Comparison of ENCODE assay signal across 8 cellular contexts in the genomic region with DNA sequence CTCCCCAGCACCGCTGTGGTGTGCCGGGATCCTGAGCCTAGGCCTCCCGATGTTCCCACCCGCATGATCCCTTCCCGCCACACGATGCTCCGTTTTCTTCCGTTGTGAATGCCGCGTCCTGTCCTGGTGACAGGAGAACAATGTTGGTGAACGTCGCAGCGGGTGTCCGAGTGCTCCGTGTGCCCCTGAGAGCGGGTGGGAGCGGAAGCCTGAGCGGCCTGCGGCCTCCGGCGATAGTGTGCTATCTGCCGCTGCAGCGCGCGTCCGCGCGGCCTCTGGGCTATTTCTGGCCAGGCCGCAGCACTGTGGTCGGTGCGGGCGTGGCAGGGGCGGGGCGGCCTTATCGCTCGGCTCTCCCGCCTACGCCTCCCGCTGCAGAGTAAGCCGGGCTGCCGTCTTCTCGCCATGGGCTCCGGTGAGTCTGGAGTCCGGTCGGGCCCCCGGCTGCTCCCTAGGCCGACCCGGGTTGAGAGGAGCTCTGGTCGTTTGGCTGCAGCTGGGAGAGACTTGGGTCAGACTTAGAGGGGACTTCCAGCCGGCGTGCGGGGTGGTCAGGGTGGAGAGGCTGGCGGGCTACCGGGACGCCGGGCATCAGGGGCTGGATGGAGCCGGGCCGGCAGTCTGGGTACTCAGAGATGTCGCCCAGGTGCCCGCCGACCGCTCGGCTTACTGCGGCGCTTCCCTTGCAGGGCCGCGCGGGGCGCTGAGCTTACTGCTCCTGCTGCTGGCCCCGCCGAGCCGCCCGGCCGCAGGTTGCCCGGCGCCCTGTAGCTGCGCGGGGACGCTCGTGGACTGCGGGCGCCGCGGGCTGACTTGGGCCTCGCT. TPM values are rescaled to one million over a fixed set of nuclear protein-coding genes. Genes with fewer than 3 reads are reported as not detected.
A peak's percentile ranks its signal among the peaks of the same experiment; 100 is the strongest.
DNase-seq lines count a peak whose midpoint lies in the region; ATAC-seq and TF ChIP-seq lines count a peak whose summit lies in the region.

A gene (plus strand): TSS at position 375 of the 825 bp plus-strand sequence. CDS start 31 bp downstream, at position 406.

- H3K36me3 ChIP-seq in iPS-15b (ENCODE audit: control insufficient read depth, insufficient read depth, low read length) = no peaks in the 10 kb centered on the region

- peak; percentile 72 to 77 for ATAC-seq in activated T-cell treated with anti-CD3 and anti-CD28 coated beads, Interleukin-2, amount 50 U/mL, for 4 hours
- ATAC-seq in GM19328 (IDR thresholded peaks at IDR 0.05; ENCODE audit: unreplicated experiment) = no peak

- H3K4me1 ChIP-seq in iPS-15b (ENCODE audit: control insufficient read depth, insufficient read depth, low read length) = peaks cover 4% of the 10 kb centered on the region

- peak within 1 kb of the TSS; percentile 11 for H3K4me3 Mint-ChIP-seq in activated T-cell treated with anti-CD3 and anti-CD28 coated beads, Interleukin-2, amount 50 U/mL, for 4 hours

- H3K27me3 ChIP-seq in iPS-15b (ENCODE audit: control insufficient read depth, insufficient read depth, low read length) = peaks cover 87% of the 10 kb centered on the region

- H3K4me1 Mint-ChIP-seq in activated T-cell treated with anti-CD3 and anti-CD28 coated beads, Interleukin-2, amount 50 U/mL, for 4 hours (ENCODE audit: low read depth) = peaks cover 16% of the 10 kb centered on the region

- no peak within 1 kb of the TSS for H3K9ac ChIP-seq in iPS-15b (ENCODE audit: low read depth, low read length)

- H3K9me3 Mint-ChIP-seq in activated T-cell treated with anti-CD3 and anti-CD28 coated beads, Interleukin-2, amount 50 U/mL, for 4 hours = no peaks in the 10 kb centered on the region

- DNase-seq in HuH-7.5 (ENCODE audit: low spot score) (peak; percentile 87), coronary artery (ENCODE audit: low spot score) (no peak), NCI-H1417 treated with DMSO at 0.1 percent for 48 hours (lab: John Stamatoyannopoulos, UW) (no peak), GM19238 (ENCODE audit: insufficient read length, low spot score) (no peak)
- DNase-seq in activated T-cell treated with anti-CD3 and anti-CD28 coated beads, Interleukin-2, amount 50 U/mL, for 4 hours = no peak
- peak; percentile 62 for DNase-seq in stimulated activated CD8-positive, alpha-beta memory T cell treated with anti-CD3 and anti-CD28 coated beads, Interleukin-4, amount 100 ng/mL, for 48 hours

- no peaks in the 10 kb centered on the region for H3K9me3 ChIP-seq in iPS-15b (ENCODE audit: control insufficient read depth, insufficient read depth, low read length)

- H3K36me3 Mint-ChIP-seq in activated T-cell treated with anti-CD3 and anti-CD28 coated beads, Interleukin-2, amount 50 U/mL, for 4 hours (ENCODE audit: insufficient read depth) = no peaks in the 10 kb centered on the region

- H3K27me3 Mint-ChIP-seq in activated T-cell treated with anti-CD3 and anti-CD28 coated beads, Interleukin-2, amount 50 U/mL, for 4 hours (ENCODE audit: low read depth) = peaks cover 52% of the 10 kb centered on the region

- H3K27ac ChIP-seq in coronary artery = no peak within 1 kb of the TSS

- TF ChIP-seq CTCF in coronary artery (IDR thresholded peaks at IDR 0.05) = no peak

- H3K4me3 ChIP-seq in iPS-15b (ENCODE audit: low read depth, low read length) (peak within 1 kb of the TSS; percentile 40), coronary artery (no peak within 1 kb of the TSS)

RNA-seq across cellular contexts. Expression of the gene that starts here (rescaled TPM):
- total RNA-seq in activated T-cell treated with anti-CD3 and anti-CD28 coated beads, Interleukin-2, amount 50 U/mL, for 4 hours = under 1 TPM in 2 of 3 donors, not detected in 1; 0.25 to 0.37 TPM

Comparison
In these comparisons a context has a peak if more than half of its experiments do, and no peak if none do; other contexts are left out.
1. Peak in ATAC-seq in activated T-cell treated with anti-CD3 and anti-CD28 coated beads, Interleukin-2, amount 50 U/mL, for 4 hours; RNA of the gene not detected or under 1 TPM.
2. DNase-seq: peak in HuH-7.5 (single experiment) and stimulated activated CD8-positive, alpha-beta memory T cell treated with anti-CD3 and anti-CD28 coated beads, Interleukin-4, amount 100 ng/mL, for 48 hours (single experiment); none in activated T-cell treated with anti-CD3 and anti-CD28 coated beads, Interleukin-2, amount 50 U/mL, for 4 hours (single experiment), coronary artery (single experiment), NCI-H1417 treated with DMSO at 0.1 percent for 48 hours (single experiment) and GM19238 (single experiment).